Comparison of ENCODE assay signal across 1 cellular context in the genomic region with DNA sequence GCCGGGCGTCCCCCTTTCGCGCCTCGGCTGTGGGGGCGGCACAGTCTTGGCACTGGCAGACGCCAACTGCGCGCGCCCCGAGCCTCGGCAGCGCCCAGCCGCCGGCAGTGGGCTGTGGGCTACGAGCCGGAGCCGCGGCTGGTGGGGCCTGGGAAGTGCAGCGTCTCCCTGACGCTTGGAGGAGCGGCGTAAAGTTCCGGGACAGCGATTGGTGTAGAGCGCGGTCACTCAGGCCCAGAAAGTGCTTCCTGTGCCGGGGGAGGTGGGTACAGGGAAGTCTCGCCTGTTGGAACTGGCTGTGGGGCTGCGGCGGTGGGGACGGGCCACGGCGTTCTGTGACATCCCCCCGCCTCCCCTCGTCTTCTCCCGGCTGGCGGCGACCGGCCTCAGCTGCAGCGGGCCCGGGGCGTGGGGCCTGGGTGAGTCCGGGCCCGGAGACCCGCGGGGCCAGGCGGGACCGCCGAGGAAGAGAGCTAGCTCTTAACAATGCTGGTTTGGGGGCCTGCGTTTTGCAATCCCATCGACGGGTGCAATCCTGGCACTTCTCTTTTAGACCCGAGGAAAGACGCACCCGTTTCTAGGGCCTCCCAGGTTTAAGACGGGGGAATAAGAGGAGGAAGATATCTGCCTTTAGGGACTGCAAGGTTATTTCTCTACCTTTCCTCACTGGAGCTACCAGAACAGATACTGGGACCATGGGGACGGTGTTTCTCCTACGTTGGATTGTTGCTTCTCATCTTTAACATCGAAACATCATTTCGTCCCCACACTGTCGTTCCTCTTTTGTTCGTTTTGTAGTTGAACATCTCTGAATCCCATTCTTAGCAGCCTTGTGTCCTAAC.
A peak's percentile ranks its signal among the peaks of the same experiment; 100 is the strongest.
TF ChIP-seq lines count a peak whose summit lies in the region.

A gene (minus strand): TSS at position 157 of the 842 bp plus-strand sequence. CDS start 233 bp downstream, outside the sequence.
A gene (plus strand): TSS at position 265 of the 842 bp plus-strand sequence. CDS start 4,575 bp downstream, outside the sequence.

TF ChIP-seq in HepG2, 621 proteins besides CTCF, POLR2A, EP300 and RAD21 (continued from another document):
- TF ChIP-seq, protein P1, sequence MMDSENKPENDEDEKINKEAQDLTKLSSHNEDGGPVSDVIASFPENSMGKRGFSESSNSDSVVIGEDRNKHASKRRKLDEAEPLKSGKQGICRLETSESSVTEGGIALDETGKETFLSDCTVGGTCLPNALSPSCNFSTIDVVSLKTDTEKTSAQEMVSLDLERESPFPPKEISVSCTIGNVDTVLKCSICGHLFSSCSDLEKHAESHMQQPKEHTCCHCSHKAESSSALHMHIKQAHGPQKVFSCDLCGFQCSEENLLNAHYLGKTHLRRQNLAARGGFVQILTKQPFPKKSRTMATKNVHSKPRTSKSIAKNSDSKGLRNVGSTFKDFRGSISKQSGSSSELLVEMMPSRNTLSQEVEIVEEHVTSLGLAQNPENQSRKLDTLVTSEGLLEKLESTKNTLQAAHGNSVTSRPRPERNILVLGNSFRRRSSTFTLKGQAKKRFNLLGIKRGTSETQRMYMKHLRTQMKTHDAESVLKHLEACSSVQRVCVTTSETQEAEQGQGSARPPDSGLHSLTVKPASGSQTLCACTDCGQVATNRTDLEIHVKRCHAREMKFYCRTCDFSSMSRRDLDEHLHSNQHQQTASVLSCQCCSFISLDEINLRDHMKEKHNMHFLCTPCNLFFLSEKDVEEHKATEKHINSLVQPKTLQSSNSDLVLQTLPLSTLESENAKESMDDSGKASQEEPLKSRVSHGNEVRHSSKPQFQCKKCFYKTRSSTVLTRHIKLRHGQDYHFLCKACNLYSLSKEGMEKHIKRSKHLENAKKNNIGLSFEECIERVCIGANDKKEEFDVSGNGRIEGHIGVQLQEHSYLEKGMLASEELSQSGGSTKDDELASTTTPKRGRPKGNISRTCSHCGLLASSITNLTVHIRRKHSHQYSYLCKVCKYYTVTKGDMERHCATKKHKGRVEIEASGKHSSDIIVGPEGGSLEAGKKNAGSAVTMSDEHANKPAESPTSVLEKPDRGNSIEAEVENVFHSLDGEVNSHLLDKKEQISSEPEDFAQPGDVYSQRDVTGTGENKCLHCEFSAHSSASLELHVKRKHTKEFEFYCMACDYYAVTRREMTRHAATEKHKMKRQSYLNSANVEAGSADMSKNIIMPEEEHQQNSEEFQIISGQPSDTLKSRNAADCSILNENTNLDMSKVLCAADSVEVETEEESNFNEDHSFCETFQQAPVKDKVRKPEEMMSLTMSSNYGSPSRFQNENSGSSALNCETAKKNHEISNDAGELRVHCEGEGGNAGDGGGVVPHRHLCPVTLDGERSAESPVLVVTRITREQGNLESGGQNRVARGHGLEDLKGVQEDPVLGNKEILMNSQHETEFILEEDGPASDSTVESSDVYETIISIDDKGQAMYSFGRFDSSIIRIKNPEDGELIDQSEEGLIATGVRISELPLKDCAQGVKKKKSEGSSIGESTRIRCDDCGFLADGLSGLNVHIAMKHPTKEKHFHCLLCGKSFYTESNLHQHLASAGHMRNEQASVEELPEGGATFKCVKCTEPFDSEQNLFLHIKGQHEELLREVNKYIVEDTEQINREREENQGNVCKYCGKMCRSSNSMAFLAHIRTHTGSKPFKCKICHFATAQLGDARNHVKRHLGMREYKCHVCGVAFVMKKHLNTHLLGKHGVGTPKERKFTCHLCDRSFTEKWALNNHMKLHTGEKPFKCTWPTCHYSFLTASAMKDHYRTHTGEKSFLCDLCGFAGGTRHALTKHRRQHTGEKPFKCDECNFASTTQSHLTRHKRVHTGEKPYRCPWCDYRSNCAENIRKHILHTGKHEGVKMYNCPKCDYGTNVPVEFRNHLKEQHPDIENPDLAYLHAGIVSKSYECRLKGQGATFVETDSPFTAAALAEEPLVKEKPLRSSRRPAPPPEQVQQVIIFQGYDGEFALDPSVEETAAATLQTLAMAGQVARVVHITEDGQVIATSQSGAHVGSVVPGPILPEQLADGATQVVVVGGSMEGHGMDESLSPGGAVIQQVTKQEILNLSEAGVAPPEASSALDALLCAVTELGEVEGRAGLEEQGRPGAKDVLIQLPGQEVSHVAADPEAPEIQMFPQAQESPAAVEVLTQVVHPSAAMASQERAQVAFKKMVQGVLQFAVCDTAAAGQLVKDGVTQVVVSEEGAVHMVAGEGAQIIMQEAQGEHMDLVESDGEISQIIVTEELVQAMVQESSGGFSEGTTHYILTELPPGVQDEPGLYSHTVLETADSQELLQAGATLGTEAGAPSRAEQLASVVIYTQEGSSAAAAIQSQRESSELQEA (CRISPR knock-in tag; IDR thresholded peaks at IDR 0.05; ENCODE audit: not compliant biosample characterization), result no peak
- TF ChIP-seq, protein P2, sequence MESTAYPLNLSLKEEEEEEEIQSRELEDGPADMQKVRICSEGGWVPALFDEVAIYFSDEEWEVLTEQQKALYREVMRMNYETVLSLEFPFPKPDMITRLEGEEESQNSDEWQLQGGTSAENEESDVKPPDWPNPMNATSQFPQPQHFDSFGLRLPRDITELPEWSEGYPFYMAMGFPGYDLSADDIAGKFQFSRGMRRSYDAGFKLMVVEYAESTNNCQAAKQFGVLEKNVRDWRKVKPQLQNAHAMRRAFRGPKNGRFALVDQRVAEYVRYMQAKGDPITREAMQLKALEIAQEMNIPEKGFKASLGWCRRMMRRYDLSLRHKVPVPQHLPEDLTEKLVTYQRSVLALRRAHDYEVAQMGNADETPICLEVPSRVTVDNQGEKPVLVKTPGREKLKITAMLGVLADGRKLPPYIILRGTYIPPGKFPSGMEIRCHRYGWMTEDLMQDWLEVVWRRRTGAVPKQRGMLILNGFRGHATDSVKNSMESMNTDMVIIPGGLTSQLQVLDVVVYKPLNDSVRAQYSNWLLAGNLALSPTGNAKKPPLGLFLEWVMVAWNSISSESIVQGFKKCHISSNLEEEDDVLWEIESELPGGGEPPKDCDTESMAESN (CRISPR knock-in tag; conservative IDR thresholded peaks at IDR 0.05), result peak; percentile 85
- no peak for TF ChIP-seq AKAP8 (CRISPR knock-in tag; IDR thresholded peaks at IDR 0.05)
- TF ChIP-seq, protein P3, sequence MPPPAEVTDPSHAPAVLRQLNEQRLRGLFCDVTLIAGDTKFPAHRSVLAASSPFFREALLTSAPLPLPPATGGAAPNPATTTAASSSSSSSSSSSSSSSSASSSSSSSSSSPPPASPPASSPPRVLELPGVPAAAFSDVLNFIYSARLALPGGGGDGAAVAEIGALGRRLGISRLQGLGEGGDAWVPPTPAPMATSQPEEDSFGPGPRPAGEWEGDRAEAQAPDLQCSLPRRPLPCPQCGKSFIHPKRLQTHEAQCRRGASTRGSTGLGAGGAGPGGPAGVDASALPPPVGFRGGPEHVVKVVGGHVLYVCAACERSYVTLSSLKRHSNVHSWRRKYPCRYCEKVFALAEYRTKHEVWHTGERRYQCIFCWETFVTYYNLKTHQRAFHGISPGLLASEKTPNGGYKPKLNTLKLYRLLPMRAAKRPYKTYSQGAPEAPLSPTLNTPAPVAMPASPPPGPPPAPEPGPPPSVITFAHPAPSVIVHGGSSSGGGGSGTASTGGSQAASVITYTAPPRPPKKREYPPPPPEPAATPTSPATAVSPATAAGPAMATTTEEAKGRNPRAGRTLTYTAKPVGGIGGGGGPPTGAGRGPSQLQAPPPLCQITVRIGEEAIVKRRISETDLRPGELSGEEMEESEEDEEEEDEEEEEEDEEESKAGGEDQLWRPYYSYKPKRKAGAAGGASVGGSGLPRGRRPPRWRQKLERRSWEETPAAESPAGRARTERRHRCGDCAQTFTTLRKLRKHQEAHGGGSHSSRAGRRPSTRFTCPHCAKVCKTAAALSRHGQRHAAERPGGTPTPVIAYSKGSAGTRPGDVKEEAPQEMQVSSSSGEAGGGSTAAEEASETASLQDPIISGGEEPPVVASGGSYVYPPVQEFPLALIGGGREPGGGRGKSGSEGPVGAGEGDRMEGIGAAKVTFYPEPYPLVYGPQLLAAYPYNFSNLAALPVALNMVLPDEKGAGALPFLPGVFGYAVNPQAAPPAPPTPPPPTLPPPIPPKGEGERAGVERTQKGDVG (CRISPR knock-in tag; IDR thresholded peaks at IDR 0.05; ENCODE audit: borderline replicate concordance), result no peak; the same call in 1 of the 2 replicates
- TF ChIP-seq ZNF136 (CRISPR knock-in tag; IDR thresholded peaks at IDR 0.05; ENCODE audit: low read depth), result no peak
- TF ChIP-seq GTF2F1 (IDR thresholded peaks at IDR 0.05; ENCODE audit: low read length), result no peak
- TF ChIP-seq ARNTL (CRISPR knock-in tag; IDR thresholded peaks at IDR 0.05), result no peak
- TF ChIP-seq, protein P4, sequence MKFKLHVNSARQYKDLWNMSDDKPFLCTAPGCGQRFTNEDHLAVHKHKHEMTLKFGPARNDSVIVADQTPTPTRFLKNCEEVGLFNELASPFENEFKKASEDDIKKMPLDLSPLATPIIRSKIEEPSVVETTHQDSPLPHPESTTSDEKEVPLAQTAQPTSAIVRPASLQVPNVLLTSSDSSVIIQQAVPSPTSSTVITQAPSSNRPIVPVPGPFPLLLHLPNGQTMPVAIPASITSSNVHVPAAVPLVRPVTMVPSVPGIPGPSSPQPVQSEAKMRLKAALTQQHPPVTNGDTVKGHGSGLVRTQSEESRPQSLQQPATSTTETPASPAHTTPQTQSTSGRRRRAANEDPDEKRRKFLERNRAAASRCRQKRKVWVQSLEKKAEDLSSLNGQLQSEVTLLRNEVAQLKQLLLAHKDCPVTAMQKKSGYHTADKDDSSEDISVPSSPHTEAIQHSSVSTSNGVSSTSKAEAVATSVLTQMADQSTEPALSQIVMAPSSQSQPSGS (CRISPR knock-in tag; IDR thresholded peaks at IDR 0.05), result peak; percentile 47; the same call in 1 of the 2 replicates
- TF ChIP-seq, protein P5, sequence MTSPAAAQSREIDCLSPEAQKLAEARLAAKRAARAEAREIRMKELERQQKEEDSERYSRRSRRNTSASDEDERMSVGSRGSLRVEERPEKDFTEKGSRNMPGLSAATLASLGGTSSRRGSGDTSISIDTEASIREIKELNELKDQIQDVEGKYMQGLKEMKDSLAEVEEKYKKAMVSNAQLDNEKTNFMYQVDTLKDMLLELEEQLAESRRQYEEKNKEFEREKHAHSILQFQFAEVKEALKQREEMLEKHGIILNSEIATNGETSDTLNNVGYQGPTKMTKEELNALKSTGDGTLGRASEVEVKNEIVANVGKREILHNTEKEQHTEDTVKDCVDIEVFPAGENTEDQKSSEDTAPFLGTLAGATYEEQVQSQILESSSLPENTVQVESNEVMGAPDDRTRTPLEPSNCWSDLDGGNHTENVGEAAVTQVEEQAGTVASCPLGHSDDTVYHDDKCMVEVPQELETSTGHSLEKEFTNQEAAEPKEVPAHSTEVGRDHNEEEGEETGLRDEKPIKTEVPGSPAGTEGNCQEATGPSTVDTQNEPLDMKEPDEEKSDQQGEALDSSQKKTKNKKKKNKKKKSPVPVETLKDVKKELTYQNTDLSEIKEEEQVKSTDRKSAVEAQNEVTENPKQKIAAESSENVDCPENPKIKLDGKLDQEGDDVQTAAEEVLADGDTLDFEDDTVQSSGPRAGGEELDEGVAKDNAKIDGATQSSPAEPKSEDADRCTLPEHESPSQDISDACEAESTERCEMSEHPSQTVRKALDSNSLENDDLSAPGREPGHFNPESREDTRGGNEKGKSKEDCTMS (CRISPR knock-in tag; conservative IDR thresholded peaks at IDR 0.05), result no peak
